ENCODE assay signal across 8 cellular contexts in genomic region chr15:65790692-65791334, GRCh38. TPM values are rescaled to one million over a fixed set of nuclear protein-coding genes. Genes with fewer than 3 reads are reported as not detected.
A peak's percentile ranks its signal among the peaks of the same experiment; 100 is the strongest.
DNase-seq lines count a peak whose midpoint lies in the region; ATAC-seq and TF ChIP-seq lines count a peak whose summit lies in the region.

No MANE protein-coding gene starts in this region.

- H3K4me3 ChIP-seq in NB4 (ENCODE audit: low read depth, low read length) (peak overlapping the region; percentile 79), brain microvascular endothelial cell (ENCODE audit: low read depth, low read length) (peak overlapping the region; percentile 88), lower leg skin (ENCODE audit: low read depth, poor library complexity, severe bottlenecking) (peak overlapping the region; percentile 80), upper lobe of left lung (peak overlapping the region; percentile 68 to 94 (median 87))

- in situ Hi-C loops in brain microvascular endothelial cell (cut with HindIII; ENCODE audit: low pct_ligation_motif_present, low sequenced_read_pairs), result no loop called here

- no peaks in the 10 kb centered on the region for H3K9me3 ChIP-seq in upper lobe of left lung

- H3K36me3 ChIP-seq in brain microvascular endothelial cell (replicated peaks) (no peaks in the 10 kb centered on the region), upper lobe of left lung (no peaks in the 10 kb centered on the region)

- intact Hi-C loops in lower leg skin (cut with DNase I; ENCODE audit: low total_unique reads), result no loop called here

- peaks cover 32 to 46% (median 34%) of the 10 kb centered on the region in 4 donors for H3K4me1 ChIP-seq in upper lobe of left lung

- TF ChIP-seq CTCF in NB4 (IDR thresholded peaks at IDR 0.05; ENCODE audit: low read depth, low read length) (no peak), brain microvascular endothelial cell (IDR thresholded peaks at IDR 0.05; ENCODE audit: low read depth, low read length, missing control alignments) (no peak), lower leg skin (IDR thresholded peaks at IDR 0.05) (no peak), upper lobe of left lung (IDR thresholded peaks at IDR 0.05) (no peak)

- H3K27ac ChIP-seq in brain microvascular endothelial cell (peak overlapping the region; percentile 95), upper lobe of left lung (peak overlapping the region; percentile 97 to 100 (median 99))

- ATAC-seq in upper lobe of left lung (ENCODE audit: low FRiP score in 2 of 2), result no peak

- DNase-seq in NCI-H1092 treated with DMSO at 0.1 percent for 48 hours (lab: John Stamatoyannopoulos, UW) (peak; percentile 19), NCI-H1092 (lab: John Stamatoyannopoulos, UW) (no peak), NB4 (ENCODE audit: low read depth) (peak; percentile 59), brain microvascular endothelial cell (peak; percentile 6), lower leg skin (ENCODE audit: low spot score in 2 of 2) (no peak), upper lobe of left lung (no peak), mesenteric fat pad (ENCODE audit: low spot score) (no peak)
- DNase-seq in stimulated activated CD4-positive, alpha-beta T cell treated with anti-CD3 and anti-CD28 coated beads, Interleukin-4, amount 100 ng/mL, for 1 hour, result no peak

- H3K27me3 ChIP-seq in brain microvascular endothelial cell (replicated peaks) (no peaks in the 10 kb centered on the region), upper lobe of left lung (no peaks in the 10 kb centered on the region)

- TF ChIP-seq POLR2A in NB4 (IDR thresholded peaks at IDR 0.05; ENCODE audit: extremely low read depth, insufficient read length) (no peak), lower leg skin (IDR thresholded peaks at IDR 0.05) (no peak), upper lobe of left lung (IDR thresholded peaks at IDR 0.05) (no peak)

- WGBS in lower leg skin, 2 donors, result 3 to 7% methylated on average over 14 of the region's 14 CpGs
- 0 to 2% methylated on average over 14 of the region's 14 CpGs for WGBS in upper lobe of left lung, 2 donors

- TF ChIP-seq EP300 in upper lobe of left lung (IDR thresholded peaks at IDR 0.05), result no peak

RNA-seq across cellular contexts. Expression of gene DENND4A, which starts 1.3 kb away (rescaled TPM):
- total RNA-seq in lower leg skin (10 to 100 TPM in 3 of 4 donors, 1 to 10 TPM in 1; 7.4 to 16.4 (median 13.3) TPM), upper lobe of left lung (10 to 100 TPM; 20.9 to 66.4 (median 30.8) TPM), mesenteric fat pad (30.4 TPM)

Comparison
In these comparisons a context has a peak if more than half of its experiments do, and no peak if none do; other contexts are left out.
1. DNase-seq: peak in NCI-H1092 treated with DMSO at 0.1 percent for 48 hours (single experiment), NB4 (single experiment) and brain microvascular endothelial cell (single experiment); none in NCI-H1092 (single experiment), lower leg skin (0 of 2), upper lobe of left lung (0 of 2), mesenteric fat pad (single experiment) and stimulated activated CD4-positive, alpha-beta T cell treated with anti-CD3 and anti-CD28 coated beads, Interleukin-4, amount 100 ng/mL, for 1 hour (single experiment).
2. Peak in every context shown above with its lines, with median percentiles within 50 percentile points of each other: H3K4me3 ChIP-seq.